In the genomic region with DNA sequence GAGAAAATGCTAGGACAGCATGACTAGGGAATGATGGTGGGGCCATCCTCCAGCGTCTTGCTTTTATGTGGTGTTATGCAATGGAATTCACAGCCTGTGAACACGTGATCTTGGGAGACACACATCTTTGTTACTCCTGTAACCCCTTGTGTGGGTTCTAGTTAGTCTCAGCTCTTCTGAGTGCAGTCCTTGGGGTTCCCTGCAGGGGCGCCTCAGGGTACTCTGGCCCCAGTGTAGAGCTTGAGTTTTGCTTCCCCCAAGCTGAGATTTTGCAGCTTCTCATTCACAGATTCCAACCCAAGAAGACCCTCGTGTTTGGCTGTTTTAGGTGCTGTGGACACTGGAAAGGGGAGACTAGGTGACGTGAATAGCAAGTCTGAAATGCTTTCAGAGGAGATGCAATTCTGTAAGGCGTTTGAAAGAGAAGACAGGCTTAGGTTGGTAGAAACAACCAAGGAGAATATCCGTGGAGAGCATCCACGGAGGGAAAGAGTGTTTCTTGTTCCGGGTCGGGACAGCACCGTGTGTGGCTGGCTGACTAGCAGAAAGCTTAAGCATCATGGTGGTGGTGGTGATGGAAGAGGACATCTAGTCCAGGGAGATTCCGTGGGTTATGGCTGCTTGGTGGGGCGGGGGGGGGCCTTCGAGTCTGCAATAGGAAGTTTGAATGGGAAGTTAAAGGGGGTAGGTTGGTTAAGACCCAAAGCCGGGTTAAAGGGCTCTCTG, we compare ENCODE assay signal across 17 cellular contexts.
DNase-seq lines count a peak whose midpoint lies in the region; TF ChIP-seq lines count a peak whose summit lies in the region.
"Had no signal": no experiment of that assay in that cellular context is flagged by ENCODE, and none has a peak within 500 bp of the region (broad histone marks: within the 10 kb centered on the region; RNA-seq: fewer than 3 reads in every experiment).

No MANE protein-coding gene starts in this region.

- peak; percentile 37 for TF ChIP-seq CTCF in GM10248 (IDR thresholded peaks at IDR 0.05; ENCODE audit: control extremely low read depth, extremely low read depth, low read depth, missing control alignments)

- CTCF ChIA-PET in GM10248 (lab: Yijun Ruan, JAX) = interaction anchor here (0.6 to 23.8 kb wide), 20 partner anchors 9 to 138 kb away, joined by 3 to 420 read pairs (median 4); partner anchors contain the start of gene DUSP22

- peak; percentile 15 for TF ChIP-seq POLR2A in GM19193 (IDR thresholded peaks at IDR 0.05; ENCODE audit: extremely low read depth, insufficient read depth, insufficient read length)

- DNase-seq in GM10248 (ENCODE audit: extremely low spot score) = no peak
- DNase-seq in RPMI8226 = peak; percentile 88
- DNase-seq in germinal center (ENCODE audit: low spot score) = peak; percentile 55
- no peak for DNase-seq in NCI-H1105 treated with DMSO at 0.1 percent for 48 hours (lab: John Stamatoyannopoulos, UW)
- no peak for DNase-seq in KG1 (lab: John Stamatoyannopoulos, UW)
- no peak for DNase-seq in kidney glomerular epithelial cell (lab: John Stamatoyannopoulos, UW)
- DNase-seq in SIG-M5 treated with dmso at 0.1 percent for 504 hours (lab: John Stamatoyannopoulos, UW; ENCODE audit: unreplicated experiment) = no peak
- DNase-seq: activated CD4-positive, alpha-beta T cell treated with anti-CD3 and anti-CD28 coated beads for 36 hours; activated CD8-positive, alpha-beta memory T cell treated with anti-CD3 and anti-CD28 coated beads, Interleukin-2, amount 50 U/mL, for 4 hours; activated naive CD4-positive, alpha-beta T cell; DMS79; MG63; naive B cell; NCI-H2081; NCI-H69; spleen had no signal

- POLR2A ChIA-PET in GM10248 (lab: Yijun Ruan, JAX) = interaction anchor here (0.6 to 2.2 kb wide), 5 partner anchors 22 to 92 kb away, joined by 3 to 8 read pairs (median 3); partner anchors contain the start of gene IRF4

Comparison
In these comparisons a context has a peak if more than half of its experiments do, and no peak if none do; other contexts are left out.
1. DNase-seq: peak in RPMI8226 (single experiment) and germinal center (single experiment); none in GM10248 (single experiment), NCI-H1105 treated with DMSO at 0.1 percent for 48 hours (single experiment), KG1 (single experiment), kidney glomerular epithelial cell (single experiment) and SIG-M5 treated with dmso at 0.1 percent for 504 hours (single experiment).